Comparison of ENCODE assay signal across 9 cellular contexts in genomic region chr2:70103531-70104061, GRCh38. TPM values are rescaled to one million over a fixed set of nuclear protein-coding genes. Genes with fewer than 3 reads are reported as not detected.
A peak's percentile ranks its signal among the peaks of the same experiment; 100 is the strongest.
DNase-seq lines count a peak whose midpoint lies in the region; ATAC-seq, FAIRE-seq and TF ChIP-seq lines count a peak whose summit lies in the region.
"Had no signal": no experiment of that assay in that cellular context is flagged by ENCODE, and none has a peak within 500 bp of the region (broad histone marks: within the 10 kb centered on the region; RNA-seq: fewer than 3 reads in every experiment).

No MANE protein-coding gene starts in this region.

- no peaks in the 10 kb centered on the region for H3K9me3 ChIP-seq in adrenal gland (replicated peaks in 1 of 3)

- H4K5ac ChIP-seq in mesendoderm (ENCODE audit: low read length) = no peak overlapping the region

- H4K8ac ChIP-seq in mesendoderm (ENCODE audit: low read depth, low read length) = no peak overlapping the region

- no peak overlapping the region for H3K23ac ChIP-seq in mesendoderm (ENCODE audit: low read length)

- H3K9ac ChIP-seq in mesendoderm (ENCODE audit: low read length) = no peak overlapping the region

- peak; percentile 90 for FAIRE-seq in GM19239 (lab: Jason Lieb, UNC)

- H3K27ac ChIP-seq in ACC112 (ENCODE audit: low read depth, low read length) (no peak overlapping the region), mesendoderm (ENCODE audit: low read depth, low read length) (no peak overlapping the region), adrenal gland (peak overlapping the region in 1 of 5 donors; percentile 31)

- H3K4me3 ChIP-seq in ACC112 (ENCODE audit: low read depth, low read length) (no peak overlapping the region), mesendoderm (ENCODE audit: low read length) (no peak overlapping the region), adrenal gland (no peak overlapping the region)

- H3K4me1 ChIP-seq in ACC112 (ENCODE audit: control insufficient read depth, insufficient read depth, low read length, unreplicated experiment) (peaks cover 19% of the 10 kb centered on the region), mesendoderm (ENCODE audit: control insufficient read depth, low read depth, low read length) (peaks cover 7% of the 10 kb centered on the region), adrenal gland (replicated peaks in 1 of 2) (peaks cover 6 to 26% of the 10 kb centered on the region in 2 donors)

- no peak overlapping the region for H2BK15ac ChIP-seq in mesendoderm (replicated peaks; ENCODE audit: low read depth)

- H3K79me2 ChIP-seq in ACC112 (ENCODE audit: control insufficient read depth, insufficient read depth, low read length, unreplicated experiment) (no peaks in the 10 kb centered on the region), mesendoderm (ENCODE audit: control insufficient read depth, insufficient read depth, low read length) (no peaks in the 10 kb centered on the region)

- H2BK5ac ChIP-seq in mesendoderm (ENCODE audit: low read length) = no peak overlapping the region

- DNase-seq in GM19239 (ENCODE audit: insufficient read length, low spot score) (no peak), mesendoderm (no peak), adrenal gland (no peak), T1000 (lab: John Stamatoyannopoulos, UW) (no peak), DMS79 (lab: John Stamatoyannopoulos, UW) (no peak), kidney tubule cell (ENCODE audit: low spot score) (no peak)
- no peak for DNase-seq in activated T-cell treated with anti-CD3 and anti-CD28 coated beads, Interleukin-2, amount 50 U/mL, for 4 hours
- DNase-seq: posterior cingulate gyrus had no signal

- H3K4me2 ChIP-seq in mesendoderm (ENCODE audit: low read length) = no peak overlapping the region

- H3K4me3 Mint-ChIP-seq in activated T-cell treated with anti-CD3 and anti-CD28 coated beads, Interleukin-2, amount 50 U/mL, for 4 hours = peak overlapping the region; percentile 77

- no peak for TF ChIP-seq POLR2A in adrenal gland (IDR thresholded peaks at IDR 0.05)

- peak; percentile 33 to 42 for ATAC-seq in activated T-cell treated with anti-CD3 and anti-CD28 coated beads, Interleukin-2, amount 50 U/mL, for 4 hours

- intact Hi-C loops in adrenal gland (cut with DNase I) = no loop called here

- H3K27me3 Mint-ChIP-seq in activated T-cell treated with anti-CD3 and anti-CD28 coated beads, Interleukin-2, amount 50 U/mL, for 4 hours (ENCODE audit: low read depth) = no peaks in the 10 kb centered on the region

- H2BK120ac ChIP-seq in mesendoderm (ENCODE audit: low read depth, low read length) = no peak overlapping the region

- H2AFZ ChIP-seq in ACC112 (ENCODE audit: low read length, unreplicated experiment) = peak overlapping the region; percentile 98

- H3K56ac ChIP-seq in mesendoderm (ENCODE audit: low read length) = peak overlapping the region; percentile 37

- no peaks in the 10 kb centered on the region for H3K79me1 ChIP-seq in mesendoderm (ENCODE audit: low read length)

- no peak overlapping the region for H2AK5ac ChIP-seq in mesendoderm (ENCODE audit: low read length)

- H3K18ac ChIP-seq in mesendoderm (ENCODE audit: low read length) = no peak overlapping the region

- H3K36me3 ChIP-seq in ACC112 (ENCODE audit: insufficient read depth, low read length) = no peaks in the 10 kb centered on the region
- H3K36me3 ChIP-seq in mesendoderm (ENCODE audit: control insufficient read depth, insufficient read depth, low read length) = no peaks in the 10 kb centered on the region
- no peaks in the 10 kb centered on the region for H3K36me3 ChIP-seq in adrenal gland (replicated peaks in 1 of 2)

- no peaks in the 10 kb centered on the region for H3K36me3 Mint-ChIP-seq in activated T-cell treated with anti-CD3 and anti-CD28 coated beads, Interleukin-2, amount 50 U/mL, for 4 hours (ENCODE audit: insufficient read depth)

- no peaks in the 10 kb centered on the region for H3K9me3 Mint-ChIP-seq in activated T-cell treated with anti-CD3 and anti-CD28 coated beads, Interleukin-2, amount 50 U/mL, for 4 hours

- TF ChIP-seq CTCF in adrenal gland (IDR thresholded peaks at IDR 0.05) = no peak

- no CpG with 5 or more reads among the region's 5 CpGs for WGBS in mesendoderm (ENCODE audit: extremely low coverage, insufficient coverage, low lambda C conversion rate)
- WGBS in adrenal gland, 4 donors = 89 to 99% (median 94%) methylated on average over 5 of the region's 5 CpGs

- peak overlapping the region; percentile 75 for H3K4ac ChIP-seq in mesendoderm (ENCODE audit: low read depth, low read length)

- H3K4me1 Mint-ChIP-seq in activated T-cell treated with anti-CD3 and anti-CD28 coated beads, Interleukin-2, amount 50 U/mL, for 4 hours (ENCODE audit: low read depth) = peaks cover 49% of the 10 kb centered on the region

- H3K27me3 ChIP-seq in ACC112 (ENCODE audit: insufficient read depth, low read length) = no peaks in the 10 kb centered on the region
- H3K27me3 ChIP-seq in mesendoderm (ENCODE audit: insufficient read depth, low read length, poor library complexity) = no peaks in the 10 kb centered on the region
- H3K27me3 ChIP-seq in adrenal gland = no peaks in the 10 kb centered on the region

RNA-seq across cellular contexts. Expression of gene PCBP1, which starts 16.3 kb away (rescaled TPM):
- 100 to 1,000 TPM; 427 to 493 (median 462) TPM for total RNA-seq in activated T-cell treated with anti-CD3 and anti-CD28 coated beads, Interleukin-2, amount 50 U/mL, for 4 hours
- 485 TPM for polyA plus RNA-seq in mesendoderm (2013, experiment 1 of 2)
- polyA plus RNA-seq in mesendoderm (2013, experiment 2 of 2) = 516 TPM
- 100 to 1,000 TPM; 142 to 511 (median 317) TPM for total RNA-seq in adrenal gland
- 100 to 1,000 TPM; 269 to 405 (median 350) TPM for polyA plus RNA-seq in adrenal gland
